Comparison of ENCODE assay signal across 14 cellular contexts in the genomic region with DNA sequence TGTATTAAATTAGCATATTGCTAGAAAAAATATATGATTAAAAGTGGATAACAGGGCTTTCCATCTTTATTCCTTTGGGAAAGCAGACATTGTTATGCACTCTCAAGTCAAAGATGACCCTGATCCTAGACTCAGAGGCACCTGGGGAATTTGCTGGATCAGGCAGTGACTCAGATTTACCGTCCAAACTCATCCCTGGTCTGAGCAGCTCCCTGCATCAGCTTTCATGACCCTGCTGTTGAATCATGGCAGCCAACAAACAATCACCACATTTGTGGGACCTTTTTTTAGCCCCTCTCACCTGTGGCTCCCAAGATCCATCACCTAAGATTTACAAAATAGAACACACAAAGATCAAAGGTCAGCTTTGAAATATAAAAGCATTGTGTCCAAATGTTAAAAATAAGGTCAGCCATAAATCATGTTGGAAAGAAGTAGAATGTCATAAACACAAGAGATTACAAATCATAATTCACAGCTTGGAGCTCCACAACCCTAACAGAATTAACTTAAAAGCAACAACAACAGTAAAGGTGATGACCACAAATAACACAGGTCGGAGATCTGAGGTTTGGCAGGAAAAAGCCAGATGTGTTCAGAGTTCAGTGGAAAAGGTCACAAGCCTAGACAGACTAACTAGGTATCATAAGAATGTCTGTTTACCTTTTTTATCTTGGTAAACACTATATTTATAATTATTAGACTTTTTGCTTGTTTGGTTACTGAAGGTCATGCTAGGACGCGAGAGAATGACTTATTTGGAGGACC. TPM values are rescaled to one million over a fixed set of nuclear protein-coding genes. Genes with fewer than 3 reads are reported as not detected.
DNase-seq lines count a peak whose midpoint lies in the region; ATAC-seq and TF ChIP-seq lines count a peak whose summit lies in the region.
"Had no signal": no experiment of that assay in that cellular context is flagged by ENCODE, and none has a peak within 500 bp of the region (broad histone marks: within the 10 kb centered on the region; RNA-seq: fewer than 3 reads in every experiment).

No MANE protein-coding gene starts in this region.

- H3K4me3 Mint-ChIP-seq in dendritic cell treated with granulocyte-macrophage colony-stimulating factor and Interleukin-4, amounts not matched to agents 40 ng/mL and 50 ng/mL, for 4 days = no peak overlapping the region
- H3K4me3 Mint-ChIP-seq in progenitor cell of endocrine pancreas (ENCODE audit: low read depth) = no peak overlapping the region
- no peak overlapping the region for H3K4me3 Mint-ChIP-seq in activated T-cell treated with anti-CD3 and anti-CD28 coated beads, Interleukin-2, amount 50 U/mL, for 4 hours
- H3K4me3 Mint-ChIP-seq: CD4-positive, CD25-positive, alpha-beta regulatory T cell had no signal

- no peaks in the 10 kb centered on the region for H3K79me2 ChIP-seq in HCT116 (ENCODE audit: insufficient read depth, low read length)

- BruUV-seq in HCT116 (replicated peaks; lab: Mats Ljungman, UMichigan) = no TSS peak

- no peak overlapping the region for H3K9ac ChIP-seq in HCT116 (ENCODE audit: low read length)

- no peaks in the 10 kb centered on the region for H3K27me3 ChIP-seq in HCT116 (ENCODE audit: insufficient read depth, low read length)

- H3K27ac Mint-ChIP-seq in dendritic cell treated with granulocyte-macrophage colony-stimulating factor and Interleukin-4, amounts not matched to agents 40 ng/mL and 50 ng/mL, for 4 days = peak overlapping the region; percentile 50
- no peak overlapping the region for H3K27ac Mint-ChIP-seq in progenitor cell of endocrine pancreas
- H3K27ac Mint-ChIP-seq: CD4-positive, CD25-positive, alpha-beta regulatory T cell had no signal

- CTCF ChIA-PET in HCT116 (lab: Charles Lee) = no interaction called here

- no peak overlapping the region for H2AFZ ChIP-seq in HCT116 (ENCODE audit: low read depth, low read length, poor library complexity, severe bottlenecking)

- no peaks in the 10 kb centered on the region for H3K9me3 Mint-ChIP-seq in dendritic cell treated with granulocyte-macrophage colony-stimulating factor and Interleukin-4, amounts not matched to agents 40 ng/mL and 50 ng/mL, for 4 days
- H3K9me3 Mint-ChIP-seq in progenitor cell of endocrine pancreas (ENCODE audit: low read depth) = no peaks in the 10 kb centered on the region
- no peaks in the 10 kb centered on the region for H3K9me3 Mint-ChIP-seq in activated T-cell treated with anti-CD3 and anti-CD28 coated beads, Interleukin-2, amount 50 U/mL, for 4 hours

- DNase-seq in HCT116 (ENCODE audit: low read depth, low spot score) = no peak
- DNase-seq in kidney tubule cell (ENCODE audit: low spot score) = peak; percentile 57
- peak; percentile 59 for DNase-seq in renal cortical epithelial cell (ENCODE audit: low read depth)
- no peak for DNase-seq in progenitor cell of endocrine pancreas (ENCODE audit: low spot score, unreplicated experiment)
- DNase-seq in activated T-cell treated with anti-CD3 and anti-CD28 coated beads, Interleukin-2, amount 50 U/mL, for 4 hours = no peak
- no peak for DNase-seq in COR-L47 (lab: John Stamatoyannopoulos, UW)
- DNase-seq: CD4-positive, CD25-positive, alpha-beta regulatory T cell; DMS79 treated with DMSO at 0.1 percent for 48 hours; GOT3; NCI-H1105 treated with DMSO at 0.1 percent for 48 hours; NCI-H187; NCI-H446; NCI-H748 treated with DMSO at 0.1 percent for 48 hours had no signal

- peaks cover 17 to 38% of the 10 kb centered on the region in 2 experiments for H3K4me1 ChIP-seq in HCT116 (ENCODE audit: control insufficient read depth in 1 of 2, insufficient read depth in 2 of 2, low read length in 2 of 2)

- no peak for ATAC-seq in HCT116
- ATAC-seq in activated T-cell treated with anti-CD3 and anti-CD28 coated beads, Interleukin-2, amount 50 U/mL, for 4 hours = no peak

- POLR2A ChIA-PET in HCT116 (lab: Charles Lee) = interaction anchor here (1.4 kb wide), 1 partner anchor 13 kb away, joined by 3 read pairs; no protein-coding TSS in a partner anchor

- no peak overlapping the region for H3K4me3 ChIP-seq in HCT116 (replicated peaks in 1 of 2; ENCODE audit: low read depth in 1 of 2, low read length in 2 of 2)

- no peak for TF ChIP-seq CTCF in HCT116 (IDR thresholded peaks at IDR 0.05 in 2 of 3, conservative IDR thresholded peaks at IDR 0.05 in 1 of 3; ENCODE audit: borderline replicate concordance in 1 of 3, insufficient read depth in 1 of 3, low read depth in 2 of 3, low read length in 2 of 3)
- no peak for TF ChIP-seq CTCF in progenitor cell of endocrine pancreas (IDR thresholded peaks at IDR 0.05; ENCODE audit: unreplicated experiment)

- H3K27ac ChIP-seq in HCT116 (ENCODE audit: low read depth, low read length) = no peak overlapping the region

- H3K9me2 ChIP-seq in HCT116 (ENCODE audit: insufficient read depth) = no peaks in the 10 kb centered on the region; the same call in 1 of the 2 replicates

- H3K9me3 ChIP-seq in HCT116 (ENCODE audit: control insufficient read depth in 1 of 2, insufficient read depth in 1 of 2, low read depth in 1 of 2, low read length in 2 of 2) = no peaks in the 10 kb centered on the region

- TF ChIP-seq RAD21 in HCT116 (IDR thresholded peaks at IDR 0.05; ENCODE audit: low read depth) = peak; percentile 14; the same call in 1 of the 2 replicates

- peak overlapping the region; percentile 8 for H3K4me2 ChIP-seq in HCT116 (ENCODE audit: low read length)

- TF ChIP-seq POLR2A in HCT116 (IDR thresholded peaks at IDR 0.05; ENCODE audit: borderline replicate concordance, extremely low read depth, insufficient read depth, insufficient read length) = no peak

- H3K36me3 Mint-ChIP-seq in dendritic cell treated with granulocyte-macrophage colony-stimulating factor and Interleukin-4, amounts not matched to agents 40 ng/mL and 50 ng/mL, for 4 days (ENCODE audit: low read depth) = peaks cover 52% of the 10 kb centered on the region
- H3K36me3 Mint-ChIP-seq in progenitor cell of endocrine pancreas (ENCODE audit: insufficient read depth) = no peaks in the 10 kb centered on the region
- H3K36me3 Mint-ChIP-seq in activated T-cell treated with anti-CD3 and anti-CD28 coated beads, Interleukin-2, amount 50 U/mL, for 4 hours (ENCODE audit: insufficient read depth) = no peaks in the 10 kb centered on the region
- H3K36me3 Mint-ChIP-seq: CD4-positive, CD25-positive, alpha-beta regulatory T cell had no signal

- H3K36me3 ChIP-seq in HCT116 (ENCODE audit: control insufficient read depth in 1 of 2, insufficient read depth in 2 of 2, low read length in 2 of 2) = no peaks in the 10 kb centered on the region

- no peaks in the 10 kb centered on the region for H3K27me3 Mint-ChIP-seq in dendritic cell treated with granulocyte-macrophage colony-stimulating factor and Interleukin-4, amounts not matched to agents 40 ng/mL and 50 ng/mL, for 4 days
- H3K27me3 Mint-ChIP-seq in progenitor cell of endocrine pancreas = no peaks in the 10 kb centered on the region
- no peaks in the 10 kb centered on the region for H3K27me3 Mint-ChIP-seq in activated T-cell treated with anti-CD3 and anti-CD28 coated beads, Interleukin-2, amount 50 U/mL, for 4 hours (ENCODE audit: low read depth)

- intact Hi-C loops in HCT116 (cut with micrococcal nuclease) = no loop called here
- intact Hi-C loops in dendritic cell treated with granulocyte-macrophage colony-stimulating factor and Interleukin-4, amounts not matched to agents 40 ng/mL and 50 ng/mL, for 4 days (cut with micrococcal nuclease) = loop anchor here (10.0 kb wide), 3 partner anchors 405 to 845 kb away; partner anchors contain the start of genes ALDH1A1 and ANXA1

- RAD21 ChIA-PET in HCT116 (lab: Charles Lee; ENCODE audit: low non-redundant PET in 1 of 2, low total read pairs in 2 of 2, uncharacterized antibody in 2 of 2, unreplicated experiment in 2 of 2) = no interaction called here

- H3K4me1 Mint-ChIP-seq in dendritic cell treated with granulocyte-macrophage colony-stimulating factor and Interleukin-4, amounts not matched to agents 40 ng/mL and 50 ng/mL, for 4 days (ENCODE audit: low read depth) = peaks cover 39% of the 10 kb centered on the region
- peaks cover 4% of the 10 kb centered on the region for H3K4me1 Mint-ChIP-seq in progenitor cell of endocrine pancreas (ENCODE audit: low read depth)
- H3K4me1 Mint-ChIP-seq in activated T-cell treated with anti-CD3 and anti-CD28 coated beads, Interleukin-2, amount 50 U/mL, for 4 hours (ENCODE audit: low read depth) = peaks cover 21% of the 10 kb centered on the region

- no peaks in the 10 kb centered on the region for H4K20me1 ChIP-seq in HCT116 (ENCODE audit: insufficient read depth)

TF ChIP-seq in HCT116, 20 proteins besides CTCF, POLR2A, EP300 and RAD21 (continues in another document):
- TF ChIP-seq EZH2phosphoT487 (IDR thresholded peaks at IDR 0.05; ENCODE audit: borderline replicate concordance) (no peak), MAX (IDR thresholded peaks at IDR 0.05) (no peak), POLR2AphosphoS5 (IDR thresholded peaks at IDR 0.05; ENCODE audit: low read depth, low read length) (no peak; the same call in 1 of the 2 replicates), ZNF274 (IDR thresholded peaks at IDR 0.05; ENCODE audit: low read depth, low read length) (no peak), CBX3 (IDR thresholded peaks at IDR 0.05; ENCODE audit: low read depth) (peak; percentile 39; the same call in 1 of the 2 replicates), ELF1 (IDR thresholded peaks at IDR 0.05; ENCODE audit: borderline replicate concordance, low read depth) (no peak), SRF (IDR thresholded peaks at IDR 0.05; ENCODE audit: low read depth) (no peak), SP1 (IDR thresholded peaks at IDR 0.05; ENCODE audit: low read depth) (peak; percentile 63)

RNA-seq across cellular contexts. Expression of gene ZFAND5, which starts 55.5 kb away (rescaled TPM):
- total RNA-seq in HCT116 (2021; ENCODE audit: unreplicated experiment) (128 TPM), renal cortical epithelial cell (134 and 256 TPM in 2 replicates), progenitor cell of endocrine pancreas (179 and 183 TPM in 2 replicates)
- polyA plus RNA-seq in HCT116 (2012) = 75.5 and 82.2 TPM in 2 replicates
- 100 to 1,000 TPM; 112 to 142 (median 141) TPM for total RNA-seq in activated T-cell treated with anti-CD3 and anti-CD28 coated beads, Interleukin-2, amount 50 U/mL, for 4 hours

Comparison
In these comparisons a context has a peak if more than half of its experiments do, and no peak if none do; other contexts are left out.
1. DNase-seq: peak in kidney tubule cell (single experiment) and renal cortical epithelial cell (single experiment); none in HCT116 (single experiment), progenitor cell of endocrine pancreas (single experiment), activated T-cell treated with anti-CD3 and anti-CD28 coated beads, Interleukin-2, amount 50 U/mL, for 4 hours (single experiment) and COR-L47 (single experiment).